8 cellular contexts compared by ENCODE assay signal in the genomic region with DNA sequence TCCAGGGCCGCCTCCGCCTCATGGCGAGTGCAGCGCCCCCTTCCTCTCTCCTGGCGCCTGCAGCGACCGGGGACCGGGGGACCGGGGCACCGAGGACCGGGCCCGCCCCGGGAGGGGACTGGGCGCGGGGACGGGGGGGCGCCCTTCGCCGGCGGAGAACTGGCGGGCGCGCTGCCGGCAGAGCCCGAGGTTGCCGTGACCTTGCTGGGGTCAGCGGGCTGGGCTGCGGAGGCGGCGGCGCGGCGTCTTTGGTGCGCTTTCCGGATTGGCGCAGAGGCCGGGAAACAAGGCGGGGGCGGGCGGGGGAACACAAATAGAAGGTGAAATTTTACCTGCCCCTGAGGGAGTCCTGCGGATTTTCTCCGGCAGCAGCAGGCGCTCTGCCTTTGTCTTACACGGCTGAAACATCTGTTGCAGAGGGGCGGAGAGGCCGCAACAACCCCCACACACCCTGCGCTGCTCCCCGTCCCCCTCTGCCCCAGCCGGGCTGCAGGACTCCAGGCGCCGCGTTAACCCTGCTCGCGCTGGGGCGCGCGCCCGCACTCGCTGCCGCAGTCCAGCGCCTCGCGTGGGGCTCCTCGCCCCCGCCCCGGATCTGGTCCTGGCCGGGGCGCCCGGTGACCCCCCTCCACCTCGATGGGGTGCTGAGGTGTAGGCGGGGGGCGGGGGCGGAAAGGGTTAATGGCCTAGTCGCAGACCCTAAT. TPM values are rescaled to one million over a fixed set of nuclear protein-coding genes. Genes with fewer than 3 reads are reported as not detected.
A peak's percentile ranks its signal among the peaks of the same experiment; 100 is the strongest.
DNase-seq lines count a peak whose midpoint lies in the region; ATAC-seq and TF ChIP-seq lines count a peak whose summit lies in the region.

No MANE protein-coding gene starts in this region.

- CTCF ChIA-PET in HEK293T (lab: Yijun Ruan, JAX), result interaction anchor here (0.6 kb wide), 1 partner anchor 200 kb away, joined by 3 read pairs; no protein-coding TSS in a partner anchor

- ATAC-seq in GM19467 (IDR thresholded peaks at IDR 0.05; ENCODE audit: unreplicated experiment), result no peak

- POLR2A ChIA-PET in HEK293T (lab: Yijun Ruan, JAX), result interaction anchor here (0.7 to 0.9 kb wide), 2 partner anchors 14 to 44 kb away, joined by 3 read pairs; no protein-coding TSS in a partner anchor

- DNase-seq in CD1c-positive myeloid dendritic cell (ENCODE audit: extremely low spot score) (peak; percentile 35), HEK293T (ENCODE audit: extremely low spot score) (peak; percentile 43), NCI-H748 (lab: John Stamatoyannopoulos, UW; ENCODE audit: unreplicated experiment) (peak; percentile 94), germinal center (ENCODE audit: low spot score) (peak; percentile 59), occipital lobe (lab: John Stamatoyannopoulos, UW) (peak; percentile 59), ureter (ENCODE audit: low spot score) (peak; percentile 71)
- DNase-seq in activated effector memory CD4-positive, alpha-beta T cell treated with Interleukin-2 at 50 U/mL for 16 hours, result peak; percentile 49

TF ChIP-seq in HEK293T, 16 proteins besides CTCF, POLR2A, EP300 and RAD21:
- TF ChIP-seq BHLHE40 (IDR thresholded peaks at IDR 0.05; ENCODE audit: borderline replicate concordance) (no peak), ZNF384 (IDR thresholded peaks at IDR 0.05) (no peak), FOXM1 (IDR thresholded peaks at IDR 0.05; ENCODE audit: borderline replicate concordance) (0 out of 2 replicates have a peak, but pooled peaks have one; percentile 18)
TF ChIP-seq in HEK293T: peak in this region for 1.

RNA-seq across cellular contexts. Expression of a gene that starts 53.5 kb away (rescaled TPM):
- total RNA-seq in occipital lobe (12.6 TPM), ureter (127 TPM)

Comparison
In these comparisons a context has a peak if more than half of its experiments do, and no peak if none do; other contexts are left out.
1. DNase-seq: peak in every context shown above with its lines; median percentile 94 in NCI-H748; 71 in ureter; 59 in germinal center; 59 in occipital lobe; 49 in activated effector memory CD4-positive, alpha-beta T cell treated with Interleukin-2 at 50 U/mL for 16 hours; 43 in HEK293T; 35 in CD1c-positive myeloid dendritic cell.